8 cellular contexts compared by ENCODE assay signal in the genomic region with DNA sequence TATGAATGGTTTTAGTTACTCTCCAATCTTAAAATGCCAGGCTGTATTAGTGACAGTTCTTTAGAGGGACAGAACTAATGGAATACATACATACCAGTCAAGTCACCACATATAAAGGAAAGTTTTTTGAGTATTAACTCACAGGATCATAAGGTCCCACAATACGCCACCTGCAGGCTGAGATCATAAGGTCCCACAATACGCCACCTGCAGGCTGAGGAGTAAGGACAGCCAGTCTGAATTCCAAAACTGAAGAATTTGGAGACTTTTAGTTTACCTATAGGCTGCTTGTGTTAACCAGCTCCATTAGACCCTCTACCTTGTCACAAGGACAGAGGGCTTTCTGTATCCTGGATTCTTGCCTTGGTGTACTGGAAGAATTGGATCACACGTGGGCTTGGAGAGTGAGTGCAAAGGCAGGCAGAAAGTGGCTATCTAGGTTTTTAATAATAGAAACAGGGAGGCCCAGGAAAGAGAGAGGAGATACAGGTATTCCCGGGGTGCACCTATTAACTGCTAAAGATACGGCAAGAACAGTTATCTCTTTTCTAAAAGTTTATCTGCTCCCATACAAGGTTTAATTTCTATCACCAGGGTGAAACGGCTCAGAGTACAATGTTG.
A peak's percentile ranks its signal among the peaks of the same experiment; 100 is the strongest.
DNase-seq lines count a peak whose midpoint lies in the region; ATAC-seq and TF ChIP-seq lines count a peak whose summit lies in the region.

No MANE protein-coding gene starts in this region.

- ATAC-seq in GM18519 (IDR thresholded peaks at IDR 0.05; ENCODE audit: low FRiP score, unreplicated experiment): peak; percentile 88
- peak; percentile 75 for ATAC-seq in HG03025 (IDR thresholded peaks at IDR 0.05; ENCODE audit: low FRiP score, unreplicated experiment)
- no peak for ATAC-seq in stimulated activated effector memory CD8-positive, alpha-beta T cell treated with anti-CD3 and anti-CD28 coated beads, Interleukin-12 subunit alpha, Interleukin-12 subunit beta, amount 100 ng/mL, for 72 hours

- peak; percentile 2 for TF ChIP-seq CTCF in foreskin fibroblast (IDR thresholded peaks at IDR 0.05; ENCODE audit: low read depth, low read length)

- H3K9me3 Mint-ChIP-seq in stimulated activated effector memory CD8-positive, alpha-beta T cell treated with anti-CD3 and anti-CD28 coated beads, Interleukin-12 subunit alpha, Interleukin-12 subunit beta, amount 100 ng/mL, for 72 hours: peaks cover 4% of the 10 kb centered on the region

- H3K36me3 Mint-ChIP-seq in stimulated activated effector memory CD8-positive, alpha-beta T cell treated with anti-CD3 and anti-CD28 coated beads, Interleukin-12 subunit alpha, Interleukin-12 subunit beta, amount 100 ng/mL, for 72 hours: no peaks in the 10 kb centered on the region

- H3K36me3 ChIP-seq in NT2/D1 (ENCODE audit: insufficient read depth, insufficient read length, low read length): no peaks in the 10 kb centered on the region

- in situ Hi-C loops in ACHN (cut with HindIII; ENCODE audit: low pct_ligation_motif_present, low pct_unique_long_range_greater_than_20kb, low sequenced_read_pairs): no loop called here

- no peaks in the 10 kb centered on the region for H3K27me3 ChIP-seq in NT2/D1 (ENCODE audit: insufficient read depth, insufficient read length)

- H3K4me3 ChIP-seq in NT2/D1 (ENCODE audit: insufficient read length, low read depth) (no peak overlapping the region), foreskin fibroblast (ENCODE audit: low read depth in 1 of 2, low read length in 2 of 2) (no peak overlapping the region)

- H3K9me3 ChIP-seq in NT2/D1 (ENCODE audit: insufficient read depth, low read length): no peaks in the 10 kb centered on the region

- peak; percentile 63 for DNase-seq in ACHN
- peak; percentile 40 for DNase-seq in NT2/D1 (ENCODE audit: low read depth, low spot score)
- no peak for DNase-seq in foreskin fibroblast
- no peak for DNase-seq in stimulated activated CD4-positive, alpha-beta T cell treated with anti-CD3 and anti-CD28 coated beads, Interleukin-4, amount 100 ng/mL, for 24 hours
- DNase-seq in activated gamma-delta T cell treated with Interleukin-2 at 50 U/mL for 16 hours: no peak
- no peak for DNase-seq in stimulated activated effector memory CD8-positive, alpha-beta T cell treated with anti-CD3 and anti-CD28 coated beads, Interleukin-12 subunit alpha, Interleukin-12 subunit beta, amount 100 ng/mL, for 72 hours (ENCODE audit: low spot score in 2 of 2)

- no peaks in the 10 kb centered on the region for H3K4me1 Mint-ChIP-seq in stimulated activated effector memory CD8-positive, alpha-beta T cell treated with anti-CD3 and anti-CD28 coated beads, Interleukin-12 subunit alpha, Interleukin-12 subunit beta, amount 100 ng/mL, for 72 hours

- H3K9ac ChIP-seq in NT2/D1 (ENCODE audit: insufficient read length, low read depth): no peak overlapping the region

- no peaks in the 10 kb centered on the region for H3K4me1 ChIP-seq in NT2/D1 (ENCODE audit: insufficient read depth, insufficient read length)

- H3K4me3 Mint-ChIP-seq in stimulated activated effector memory CD8-positive, alpha-beta T cell treated with anti-CD3 and anti-CD28 coated beads, Interleukin-12 subunit alpha, Interleukin-12 subunit beta, amount 100 ng/mL, for 72 hours: no peak overlapping the region

- H3K27ac Mint-ChIP-seq in stimulated activated effector memory CD8-positive, alpha-beta T cell treated with anti-CD3 and anti-CD28 coated beads, Interleukin-12 subunit alpha, Interleukin-12 subunit beta, amount 100 ng/mL, for 72 hours: no peak overlapping the region

Comparison
In these comparisons a context has a peak if more than half of its experiments do, and no peak if none do; other contexts are left out.
1. DNase-seq: peak in ACHN (single experiment) and NT2/D1 (single experiment); none in foreskin fibroblast (0 of 2), stimulated activated CD4-positive, alpha-beta T cell treated with anti-CD3 and anti-CD28 coated beads, Interleukin-4, amount 100 ng/mL, for 24 hours (single experiment), activated gamma-delta T cell treated with Interleukin-2 at 50 U/mL for 16 hours (single experiment) and stimulated activated effector memory CD8-positive, alpha-beta T cell treated with anti-CD3 and anti-CD28 coated beads, Interleukin-12 subunit alpha, Interleukin-12 subunit beta, amount 100 ng/mL, for 72 hours (0 of 2).